ENCODE assay signal across 29 cellular contexts in genomic region chr6:3594196-3594595, GRCh38.
"Had no signal": no experiment of that assay in that cellular context is flagged by ENCODE, and none has a peak within 500 bp of the region (broad histone marks: within the 10 kb centered on the region; RNA-seq: fewer than 3 reads in every experiment).

No MANE protein-coding gene starts in this region.

- FAIRE-seq: TTC549 had no signal

- H3K27ac ChIP-seq: ascending aorta had no signal

- H3K4me1 ChIP-seq: ascending aorta had no signal

- H3K36me3 ChIP-seq: ascending aorta had no signal

- H3K4me3 ChIP-seq: ascending aorta had no signal

- DNase-seq: activated CD4-positive, alpha-beta T cell treated with anti-CD3 and anti-CD28 coated beads, Interleukin-2, amount 10 ng/mL, durations not matched to agents 24 days and 14 days; activated CD4-positive, alpha-beta T cell treated with anti-CD3 and anti-CD28 coated beads, Interleukin-2, amount 50 U/mL, for 4 hours; activated CD8-positive, alpha-beta T cell treated with anti-CD3 and anti-CD28 coated beads for 36 hours; activated effector memory CD4-positive, alpha-beta T cell treated with anti-CD3 and anti-CD28 coated beads, Interleukin-2, amount 50 U/mL, for 16 hours; activated naive CD4-positive, alpha-beta T cell; activated naive CD4-positive, alpha-beta T cell treated with anti-CD3 and anti-CD28 coated beads, Interleukin-2, amount 50 U/mL, for 16 hours; activated naive CD8-positive, alpha-beta T cell treated with anti-CD3 and anti-CD28 coated beads, Interleukin-2, amount 10 ng/mL, durations not matched to agents 7 days and 5 days; activated T-cell treated with anti-CD3 and anti-CD28 coated beads, Interleukin-2, amount 50 U/mL, for 1 hour; activated T-cell treated with anti-CD3 and anti-CD28 coated beads, Interleukin-2, amount 50 U/mL, for 72 hours; amygdala; Kasumi-1; KBM-7; MM.1S; NCI-H1092 treated with DMSO at 0.1 percent for 48 hours; NCI-H1417; NCI-H146; NCI-H187; NCI-H2029 treated with DMSO at 0.1 percent for 48 hours; NCI-H2107; NCI-H2171; NCI-H510A; NCI-H526; NCI-H748 treated with DMSO at 0.1 percent for 48 hours; NK-92 treated with Interleukin-12 subunit alpha and Interleukin-12 subunit beta, amount 100 ng/mL, for 24 hours; OCI-M1; Right ventricle myocardium superior had no signal

- ATAC-seq: activated CD8-positive, alpha-beta T cell treated with anti-CD3 and anti-CD28 coated beads for 36 hours; activated T-cell treated with anti-CD3 and anti-CD28 coated beads, Interleukin-2, amount 50 U/mL, for 72 hours; activated T-helper 17 cell treated with anti-CD3 and anti-CD28 coated beads, Interleukin-2, amount 50 U/mL, for 72 hours had no signal

- H3K27me3 ChIP-seq: ascending aorta had no signal

- H3K9me3 ChIP-seq: ascending aorta had no signal
